11 cellular contexts compared by ENCODE assay signal in the genomic region with DNA sequence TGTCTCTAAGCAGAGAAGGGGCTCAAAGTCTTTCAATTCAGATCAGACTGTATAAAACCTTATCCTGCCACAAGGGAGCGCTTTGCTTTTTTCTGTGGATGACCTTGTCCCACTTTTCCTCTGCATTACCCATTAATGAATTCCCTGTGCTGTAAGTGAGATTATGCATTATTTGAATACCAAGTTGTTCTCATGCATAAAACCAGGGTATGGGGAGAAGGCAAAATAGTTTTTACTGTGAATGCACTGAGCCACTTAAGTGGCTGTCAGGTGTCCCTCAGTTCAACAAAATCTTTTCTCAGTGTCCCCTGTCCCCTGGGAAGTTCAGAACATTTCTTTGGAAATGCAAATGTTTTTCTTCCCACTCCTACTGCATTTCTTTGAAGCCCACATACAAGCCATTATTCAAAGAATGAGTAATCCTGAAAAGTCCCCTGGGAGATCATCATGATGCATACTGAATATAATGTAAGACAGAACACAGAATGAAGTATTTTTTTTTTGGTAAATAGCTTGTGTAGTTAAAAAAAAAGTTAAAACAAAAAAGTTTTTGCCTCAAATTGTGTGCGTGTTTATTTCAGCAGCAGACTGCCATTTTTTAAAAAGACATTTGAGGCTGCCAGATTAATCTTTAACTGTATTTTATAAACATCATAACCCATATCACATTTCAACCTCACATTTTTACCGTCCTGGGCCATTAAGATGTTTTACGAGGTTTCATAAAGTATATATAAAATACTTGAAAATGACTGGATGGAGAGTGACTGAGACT.
A peak's percentile ranks its signal among the peaks of the same experiment; 100 is the strongest.
DNase-seq lines count a peak whose midpoint lies in the region; ATAC-seq and TF ChIP-seq lines count a peak whose summit lies in the region.
"Had no signal": no experiment of that assay in that cellular context is flagged by ENCODE, and none has a peak within 500 bp of the region (broad histone marks: within the 10 kb centered on the region; RNA-seq: fewer than 3 reads in every experiment).

No MANE protein-coding gene starts in this region.

- peak; percentile 50 for ATAC-seq in HG03439 (IDR thresholded peaks at IDR 0.05; ENCODE audit: unreplicated experiment)
- peak; percentile 93 for ATAC-seq in left colon
- ATAC-seq in GM18907 (IDR thresholded peaks at IDR 0.05; ENCODE audit: unreplicated experiment): no peak
- ATAC-seq in heart right ventricle: no peak
- ATAC-seq in GM21576 (IDR thresholded peaks at IDR 0.05; ENCODE audit: unreplicated experiment): no peak
- no peak for ATAC-seq in HG03469 (IDR thresholded peaks at IDR 0.05; ENCODE audit: unreplicated experiment)
- ATAC-seq: body of pancreas had no signal

- H3K36me3 ChIP-seq in adipocyte (ENCODE audit: control insufficient read depth, insufficient read depth, low read length, severe bottlenecking) (no peaks in the 10 kb centered on the region), heart right ventricle (no peaks in the 10 kb centered on the region)

- H3K9me3 ChIP-seq in adipocyte (ENCODE audit: control insufficient read depth, low read length) (no peaks in the 10 kb centered on the region), heart right ventricle (no peaks in the 10 kb centered on the region)
- H3K9me3 ChIP-seq: body of pancreas had no signal

- 49 to 53% methylated on average over 4 of the region's 4 CpGs for WGBS in heart right ventricle, 2 donors

- DNase-seq in COLO668 (lab: John Stamatoyannopoulos, UW; ENCODE audit: unreplicated experiment) (peak; percentile 30), adipocyte (ENCODE audit: low read depth) (peak; percentile 86), left colon (peak in 1 of 2 donors; percentile 4), heart right ventricle (no peak)
- DNase-seq: NCI-H446; stimulated activated CD4-positive, alpha-beta T cell treated with anti-CD3 and anti-CD28 coated beads, Interleukin-2, amount 100 ng/mL, for 24 hours had no signal

- H3K4me3 ChIP-seq in adipocyte (ENCODE audit: low read length): peak overlapping the region; percentile 40
- H3K4me3 ChIP-seq in heart right ventricle: no peak overlapping the region
- H3K4me3 ChIP-seq: body of pancreas had no signal

- H3K27ac ChIP-seq in heart right ventricle: no peak overlapping the region
- H3K27ac ChIP-seq: body of pancreas had no signal

- no peak overlapping the region for H3K9ac ChIP-seq in adipocyte (ENCODE audit: low read length)

- TF ChIP-seq CTCF in heart right ventricle (IDR thresholded peaks at IDR 0.05): peak in 2 of 9 donors; percentile 10 to 16

- H3K4me1 ChIP-seq in adipocyte (ENCODE audit: control insufficient read depth, insufficient read depth, low read length) (peaks cover 12% of the 10 kb centered on the region), heart right ventricle (no peaks in the 10 kb centered on the region)
- H3K4me1 ChIP-seq: body of pancreas had no signal

- intact Hi-C loops in left colon (cut with DNase I, micrococcal nuclease): no loop called here
- intact Hi-C loops in heart right ventricle (cut with DNase I): no loop called here

- H3K27me3 ChIP-seq in adipocyte (replicated peaks; ENCODE audit: control insufficient read depth, insufficient read depth, low read length): no peaks in the 10 kb centered on the region
- H3K27me3 ChIP-seq in heart right ventricle: no peaks in the 10 kb centered on the region
- H3K27me3 ChIP-seq: body of pancreas had no signal

Comparison
In these comparisons a context has a peak if more than half of its experiments do, and no peak if none do; other contexts are left out.
1. DNase-seq: peak in COLO668 (single experiment) and adipocyte (single experiment); none in heart right ventricle (0 of 2).
2. ATAC-seq: peak in HG03439 (single experiment) and left colon (single experiment); none in GM18907 (single experiment), heart right ventricle (0 of 8), GM21576 (single experiment) and HG03469 (single experiment).